Comparison of ENCODE assay signal across 31 cellular contexts in the genomic region with DNA sequence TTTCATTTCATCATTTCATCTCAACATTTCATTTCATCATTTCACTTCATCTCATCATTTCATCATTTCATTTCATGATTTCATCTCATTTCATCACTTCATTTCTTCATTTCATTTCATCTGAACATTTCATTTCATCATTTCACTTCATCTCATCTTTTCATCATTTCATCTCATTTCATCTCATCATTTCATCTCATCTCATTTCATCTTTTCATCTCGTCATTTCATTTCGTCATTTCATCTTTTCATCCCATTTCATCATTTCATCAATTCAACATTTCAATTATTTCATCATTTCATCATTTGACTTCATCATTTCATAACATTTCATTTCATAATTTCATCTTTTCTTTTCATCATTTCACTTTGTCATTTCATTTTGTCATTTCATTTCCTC.
"Had no signal": no experiment of that assay in that cellular context is flagged by ENCODE, and none has a peak within 500 bp of the region (broad histone marks: within the 10 kb centered on the region; RNA-seq: fewer than 3 reads in every experiment).

No MANE protein-coding gene starts in this region.

- H3K9ac ChIP-seq: neural progenitor cell, parathyroid adenoma had no signal

- H3K9me3 ChIP-seq: ovary, psoas muscle, suprapubic skin, testis, tibial artery, transverse colon, upper lobe of right lung, uterus had no signal

- DNase-seq: natural killer cell; occipital lobe; ovary; posterior cingulate gyrus; psoas muscle; right cardiac atrium; spleen; stimulated activated CD4-positive, alpha-beta T cell treated with anti-CD3 and anti-CD28 coated beads, Interleukin-12 subunit alpha, Interleukin-12 subunit beta, amount 100 ng/mL, for 4 hours; stimulated activated CD4-positive, alpha-beta T cell treated with anti-CD3 and anti-CD28 coated beads, Interleukin-1b, Interleukin-23, amount 100 ng/mL, for 48 hours; stimulated activated CD4-positive, alpha-beta T cell treated with anti-CD3 and anti-CD28 coated beads, Interleukin-4, amount 100 ng/mL, for 1 hour; stimulated activated CD4-positive, alpha-beta T cell treated with anti-CD3 and anti-CD28 coated beads, Interleukin-4, amount 100 ng/mL, for 4 hours; stimulated activated CD8-positive, alpha-beta memory T cell treated with anti-CD3 and anti-CD28 coated beads, Interleukin-4, amount 100 ng/mL, for 48 hours; stimulated activated naive CD4-positive, alpha-beta T cell; stimulated activated naive CD8-positive, alpha-beta T cell treated with anti-CD3 and anti-CD28 coated beads, Interleukin-15, amount 100 ng/mL, for 72 hours; stimulated activated naive CD8-positive, alpha-beta T cell treated with anti-CD3 and anti-CD28 coated beads, Interleukin-15, Interleukin-2, amounts not matched to agents 100 U/mL and 50 U/mL, for 24 hours; substantia nigra; testis; tibial artery; transverse colon; upper lobe of right lung; uterus had no signal

- H3K36me3 ChIP-seq: neural progenitor cell, ovary, spleen, suprapubic skin, tibial artery, transverse colon, upper lobe of right lung, uterus had no signal

- H3K4me1 ChIP-seq: neural progenitor cell, parathyroid adenoma, psoas muscle, testis, upper lobe of right lung, uterus had no signal

- H3K27me3 ChIP-seq: ovary, testis had no signal

- H3K4me3 ChIP-seq: neural progenitor cell, ovary, psoas muscle, skin epidermis, smooth muscle cell, spleen, suprapubic skin, testis, tibial artery, transverse colon, upper lobe of right lung, uterus had no signal

- H3K4me3 Mint-ChIP-seq: natural killer cell; nephron; neural progenitor cell; stimulated activated memory B cell treated with anti-CD40 and anti-IgM and Interleukin-4, amounts not matched to agents 10 μg/mL and 1 μg/mL and 100 μg/mL, for 72 hours; stimulated activated naive CD8-positive, alpha-beta T cell treated with anti-CD3 and anti-CD28 coated beads, Interleukin-15, amount 100 ng/mL, for 72 hours; type B pancreatic cell had no signal

- H3K27ac Mint-ChIP-seq: natural killer cell; nephron; neural progenitor cell; progenitor cell of endocrine pancreas; stimulated activated memory B cell treated with anti-CD40 and anti-IgM and Interleukin-4, amounts not matched to agents 10 μg/mL and 1 μg/mL and 100 μg/mL, for 72 hours; stimulated activated naive CD8-positive, alpha-beta T cell treated with anti-CD3 and anti-CD28 coated beads, Interleukin-15, amount 100 ng/mL, for 72 hours; type B pancreatic cell had no signal

- H3K36me3 Mint-ChIP-seq: natural killer cell; stimulated activated memory B cell treated with anti-CD40 and anti-IgM and Interleukin-4, amounts not matched to agents 10 μg/mL and 1 μg/mL and 100 μg/mL, for 72 hours; type B pancreatic cell had no signal

- H3K4me1 Mint-ChIP-seq: natural killer cell, nephron, neural progenitor cell had no signal

- H2AFZ ChIP-seq: neural progenitor cell, parathyroid adenoma had no signal

- H3K79me2 ChIP-seq: parathyroid adenoma had no signal

- ATAC-seq: natural killer cell; psoas muscle; right cardiac atrium; sciatic nerve; stimulated activated memory B cell treated with anti-CD40 and anti-IgM and Interleukin-4, amounts not matched to agents 10 μg/mL and 1 μg/mL and 100 μg/mL, for 72 hours; stimulated activated naive CD8-positive, alpha-beta T cell treated with anti-CD3 and anti-CD28 coated beads, Interleukin-15, amount 100 ng/mL, for 72 hours; stimulated activated naive CD8-positive, alpha-beta T cell treated with anti-CD3 and anti-CD28 coated beads, Interleukin-15, Interleukin-2, amounts not matched to agents 100 U/mL and 50 U/mL, for 24 hours; upper lobe of right lung had no signal

- H3K27ac ChIP-seq: neural progenitor cell, ovary, parathyroid adenoma, psoas muscle, skin epidermis, spleen, suprapubic skin, testis, tibial artery, transverse colon, upper lobe of right lung, uterus had no signal

- H3K4me2 ChIP-seq: neural progenitor cell, smooth muscle cell had no signal

- H3K9me3 Mint-ChIP-seq: natural killer cell; nephron; neural progenitor cell; stimulated activated memory B cell treated with anti-CD40 and anti-IgM and Interleukin-4, amounts not matched to agents 10 μg/mL and 1 μg/mL and 100 μg/mL, for 72 hours; stimulated activated naive CD8-positive, alpha-beta T cell treated with anti-CD3 and anti-CD28 coated beads, Interleukin-15, amount 100 ng/mL, for 72 hours; type B pancreatic cell had no signal
